In the genomic region with DNA sequence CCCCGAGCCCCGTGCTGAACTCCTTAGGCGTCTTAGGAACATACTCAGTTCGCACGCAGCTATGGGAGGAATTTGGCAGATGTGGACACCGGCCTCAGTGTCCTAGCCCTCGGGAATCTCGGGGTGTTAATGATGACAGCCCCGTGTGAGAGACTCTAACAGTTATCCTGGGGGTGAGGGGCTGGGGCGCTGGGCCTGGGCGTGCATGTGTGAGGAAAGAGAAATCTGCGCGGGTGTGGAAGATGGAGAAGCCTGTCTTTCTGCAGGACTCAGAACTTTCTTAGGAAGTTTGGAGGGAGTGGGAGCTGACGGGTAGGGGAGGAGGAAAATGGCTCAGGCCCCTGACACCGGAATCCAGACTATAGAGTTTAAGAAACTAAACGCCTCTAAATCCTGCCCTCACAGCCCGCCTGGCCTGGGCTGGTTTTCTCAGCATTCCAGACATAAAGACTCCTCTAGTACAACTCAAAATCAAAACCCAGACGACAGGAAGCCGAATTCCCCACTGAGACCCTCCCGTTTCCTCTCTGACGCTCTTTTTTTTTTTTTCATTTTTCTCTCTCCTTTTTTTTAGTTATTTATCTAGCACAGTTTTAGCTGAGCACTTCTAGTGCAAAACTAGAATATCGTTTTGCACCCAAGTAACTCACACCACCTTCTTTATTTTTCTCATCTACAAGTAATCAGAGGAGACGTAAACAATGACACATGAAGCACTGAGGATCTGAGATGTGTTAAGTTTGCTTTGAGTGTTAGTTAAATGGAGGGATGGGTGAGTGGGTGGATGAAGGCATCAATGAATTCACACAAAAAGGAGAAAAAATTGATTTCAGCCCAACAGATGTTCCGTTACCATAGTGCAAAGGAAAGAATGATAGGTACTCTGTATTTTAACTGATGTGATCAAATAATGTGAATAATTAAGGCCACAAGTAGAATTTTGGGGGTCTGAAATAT, we compare ENCODE assay signal across 7 cellular contexts. TPM values are rescaled to one million over a fixed set of nuclear protein-coding genes. Genes with fewer than 3 reads are reported as not detected.
DNase-seq lines count a peak whose midpoint lies in the region; ATAC-seq, FAIRE-seq and TF ChIP-seq lines count a peak whose summit lies in the region.

No MANE protein-coding gene starts in this region.

- H3K4me1 ChIP-seq in astrocyte (ENCODE audit: insufficient read depth, low read length) (peaks cover 4% of the 10 kb centered on the region), suprapubic skin (peaks cover 24% of the 10 kb centered on the region)

- no peaks in the 10 kb centered on the region for H4K20me1 ChIP-seq in astrocyte (ENCODE audit: insufficient read depth, low read length)

- TF ChIP-seq CTCF in astrocyte (IDR thresholded peaks at IDR 0.05; ENCODE audit: insufficient read depth, low read depth, low read length) (no peak), suprapubic skin (IDR thresholded peaks at IDR 0.05) (no peak)

- peak overlapping the region; percentile 79 for H2AFZ ChIP-seq in astrocyte (ENCODE audit: low read depth, low read length)

- H3K9me3 Mint-ChIP-seq in astrocyte (ENCODE audit: unreplicated experiment): peaks cover 8% of the 10 kb centered on the region

- DNase-seq in H7 (peak; percentile 76), astrocyte (ENCODE audit: low read depth) (no peak), left kidney (ENCODE audit: low read depth, low spot score) (peak; percentile 81), suprapubic skin (ENCODE audit: low spot score in 2 of 2) (no peak), GDM1 (lab: John Stamatoyannopoulos, UW) (no peak)

- FAIRE-seq in astrocyte (lab: Jason Lieb, UNC): no peak

- peaks cover 7% of the 10 kb centered on the region for H3K36me3 Mint-ChIP-seq in astrocyte (ENCODE audit: low read depth, unreplicated experiment)

- H3K9me3 ChIP-seq in astrocyte (ENCODE audit: insufficient read depth, low read depth, low read length) (no peaks in the 10 kb centered on the region), suprapubic skin (no peaks in the 10 kb centered on the region)

- no peak for TF ChIP-seq POLR2A in suprapubic skin (IDR thresholded peaks at IDR 0.05)

- ATAC-seq in HG02798 (IDR thresholded peaks at IDR 0.05; ENCODE audit: poor library complexity, unreplicated experiment): no peak
- ATAC-seq in GM21367 (IDR thresholded peaks at IDR 0.05; ENCODE audit: unreplicated experiment): no peak

- H3K27ac Mint-ChIP-seq in astrocyte (ENCODE audit: unreplicated experiment): no peak overlapping the region

- WGBS in suprapubic skin: 25% methylated on average over 22 of the region's 24 CpGs

- peak overlapping the region; percentile 85 for H3K4me2 ChIP-seq in astrocyte (ENCODE audit: low read length)

- no peaks in the 10 kb centered on the region for H3K36me3 ChIP-seq in H7 (replicated peaks; ENCODE audit: control insufficient read depth, insufficient read depth, low read length)
- H3K36me3 ChIP-seq in astrocyte (ENCODE audit: insufficient read depth, low read length): no peaks in the 10 kb centered on the region
- no peaks in the 10 kb centered on the region for H3K36me3 ChIP-seq in suprapubic skin

- TF ChIP-seq EP300 in suprapubic skin (IDR thresholded peaks at IDR 0.05): no peak

- no peak overlapping the region for H3K9ac ChIP-seq in astrocyte (ENCODE audit: low read length)

- H3K4me3 ChIP-seq in H7 (ENCODE audit: insufficient read depth, low read depth, low read length) (peak overlapping the region; percentile 63), astrocyte (ENCODE audit: insufficient read depth, low read depth, low read length) (peak overlapping the region; percentile 48), suprapubic skin (peak overlapping the region; percentile 75)

- peaks cover 25% of the 10 kb centered on the region for H3K27me3 Mint-ChIP-seq in astrocyte (ENCODE audit: low read depth, unreplicated experiment)

- peaks cover 21% of the 10 kb centered on the region for H3K4me1 Mint-ChIP-seq in astrocyte (ENCODE audit: low read depth, unreplicated experiment)

- H3K27me3 ChIP-seq in H7 (ENCODE audit: control insufficient read depth, insufficient read depth, low read length) (peaks cover 8% of the 10 kb centered on the region), astrocyte (ENCODE audit: insufficient read depth, low read length) (peaks cover 8% of the 10 kb centered on the region), suprapubic skin (no peaks in the 10 kb centered on the region)

- H3K79me2 ChIP-seq in astrocyte (ENCODE audit: insufficient read depth, low read length): no peaks in the 10 kb centered on the region

- no peak overlapping the region for H3K27ac ChIP-seq in astrocyte (ENCODE audit: low read depth, low read length)
- H3K27ac ChIP-seq in suprapubic skin: peak overlapping the region; percentile 91

- H3K4me3 Mint-ChIP-seq in astrocyte (ENCODE audit: unreplicated experiment): peak overlapping the region; percentile 61

RNA-seq across cellular contexts. Expression of a gene that starts 1.2 kb away (rescaled TPM):
- total RNA-seq in H7 (2014; rRNA removed; shearing (Covaris generic)): 5.9 and 6.5 TPM in 2 replicates
- 1.1 and 1.3 TPM in 2 replicates for total RNA-seq in astrocyte
- 1 to 10 TPM; 3.9 to 6.6 (median 4.3) TPM for total RNA-seq in suprapubic skin

RNA-seq across cellular contexts. Expression of a gene that starts 29.7 kb away (rescaled TPM):
- 0.69 and 2.4 TPM in 2 replicates for total RNA-seq in H7 (2014; rRNA removed; shearing (Covaris generic))
- total RNA-seq in astrocyte (0.39 and 0.43 TPM in 2 replicates), suprapubic skin (1 to 10 TPM in 3 of 4 donors, under 1 TPM in 1; 0.76 to 3.9 (median 2.1) TPM)

Comparison
In these comparisons a context has a peak if more than half of its experiments do, and no peak if none do; other contexts are left out.
1. DNase-seq: peak in H7 (single experiment) and left kidney (single experiment); none in astrocyte (single experiment), suprapubic skin (0 of 2) and GDM1 (single experiment).
2. Peak in every context shown above with its lines, with median percentiles within 50 percentile points of each other: H3K4me3 ChIP-seq.